In genomic region chr15:101283931-101284330, GRCh38 we compare ENCODE assay signal across 22 cellular contexts.
"Had no signal": no experiment of that assay in that cellular context is flagged by ENCODE, and none has a peak within 500 bp of the region (broad histone marks: within the 10 kb centered on the region; RNA-seq: fewer than 3 reads in every experiment).

No MANE protein-coding gene starts in this region.

- H3K4me3 Mint-ChIP-seq: effector memory CD8-positive, alpha-beta T cell; nephron; stimulated activated naive B cell treated with anti-CD40 and anti-IgM and Interleukin-4, amounts not matched to agents 10 μg/mL and 1 μg/mL and 100 μg/mL, for 72 hours; type B pancreatic cell had no signal

- H3K4me1 ChIP-seq: psoas muscle, thyroid gland had no signal

- H3K27ac Mint-ChIP-seq: effector memory CD8-positive, alpha-beta T cell; nephron; stimulated activated naive B cell treated with anti-CD40 and anti-IgM and Interleukin-4, amounts not matched to agents 10 μg/mL and 1 μg/mL and 100 μg/mL, for 72 hours; type B pancreatic cell had no signal

- H3K27me3 ChIP-seq: heart left ventricle, neutrophil, right lobe of liver, thyroid gland had no signal

- FAIRE-seq: endothelial cell of umbilical vein, frontal cortex, urothelium cell line had no signal

- H3K27me3 Mint-ChIP-seq: effector memory CD8-positive, alpha-beta T cell; naive B cell; stimulated activated naive B cell treated with anti-CD40 and anti-IgM and Interleukin-4, amounts not matched to agents 10 μg/mL and 1 μg/mL and 100 μg/mL, for 72 hours; type B pancreatic cell had no signal

- H3K4me3 ChIP-seq: heart left ventricle, lung, psoas muscle, right lobe of liver, thyroid gland had no signal

- H3K27ac ChIP-seq: heart left ventricle, neutrophil, psoas muscle, right lobe of liver, thyroid gland had no signal

- H3K4me1 Mint-ChIP-seq: nephron had no signal

- ATAC-seq: effector memory CD8-positive, alpha-beta T cell; heart left ventricle; left colon; left ventricle myocardium superior; psoas muscle; right lobe of liver; stimulated activated naive B cell treated with anti-CD40 and anti-IgM and Interleukin-4, amounts not matched to agents 10 μg/mL and 1 μg/mL and 100 μg/mL, for 72 hours had no signal

- H3K9me3 Mint-ChIP-seq: effector memory CD8-positive, alpha-beta T cell; naive B cell; nephron; stimulated activated naive B cell treated with anti-CD40 and anti-IgM and Interleukin-4, amounts not matched to agents 10 μg/mL and 1 μg/mL and 100 μg/mL, for 72 hours; type B pancreatic cell had no signal

- H3K9me3 ChIP-seq: neutrophil, psoas muscle, right lobe of liver, thyroid gland had no signal

- DNase-seq: effector memory CD8-positive, alpha-beta T cell; erythroblast; heart left ventricle; hippocampal formation; left colon; left ventricle myocardium superior; mesenchymal stem cell; midbrain; naive B cell; psoas muscle; retina; right lobe of liver; stimulated activated CD4-positive, alpha-beta T cell treated with anti-CD3 and anti-CD28 coated beads, Interleukin-4, amount 100 ng/mL, for 1 hour; stimulated activated naive B cell treated with anti-CD40 and anti-IgM and Interleukin-4, amounts not matched to agents 10 μg/mL and 1 μg/mL and 100 μg/mL, for 72 hours; thyroid gland had no signal
